Comparison of ENCODE assay signal across 10 cellular contexts in genomic region chr3:144294659-144295538, GRCh38.
DNase-seq lines count a peak whose midpoint lies in the region; ATAC-seq lines count a peak whose summit lies in the region.
"Had no signal": no experiment of that assay in that cellular context is flagged by ENCODE, and none has a peak within 500 bp of the region (broad histone marks: within the 10 kb centered on the region; RNA-seq: fewer than 3 reads in every experiment).

No MANE protein-coding gene starts in this region.

- H3K4me2 ChIP-seq in mesenchymal stem cell (ENCODE audit: low read length, poor library complexity, severe bottlenecking) = no peak overlapping the region

- peaks cover 8% of the 10 kb centered on the region for H3K9me3 ChIP-seq in mesenchymal stem cell (ENCODE audit: control insufficient read depth, low read length)

- no peaks in the 10 kb centered on the region for H3K27me3 ChIP-seq in mesenchymal stem cell (ENCODE audit: control insufficient read depth in 1 of 2, insufficient read depth in 1 of 2, low read length in 2 of 2)

- WGBS in mesenchymal stem cell = 83% methylated on average over 1 of the region's 2 CpGs

- no peak overlapping the region for H2AFZ ChIP-seq in mesenchymal stem cell (ENCODE audit: low read depth, low read length)

- H3K36me3 ChIP-seq in mesenchymal stem cell (ENCODE audit: control insufficient read depth in 1 of 2, insufficient read depth in 2 of 2, low read depth in 1 of 2, low read length in 2 of 2) = no peaks in the 10 kb centered on the region

- H4K8ac ChIP-seq in mesenchymal stem cell (ENCODE audit: low read length) = no peak overlapping the region

- no peak overlapping the region for H3K14ac ChIP-seq in mesenchymal stem cell (ENCODE audit: low read length in 2 of 2)

- no peak overlapping the region for H3K4ac ChIP-seq in mesenchymal stem cell (ENCODE audit: low read depth in 1 of 2, low read length in 2 of 2)

- H2BK15ac ChIP-seq in mesenchymal stem cell (ENCODE audit: low read depth, poor library complexity, severe bottlenecking) = no peak overlapping the region

- ATAC-seq in GM18511 (IDR thresholded peaks at IDR 0.05; ENCODE audit: unreplicated experiment) (peak; percentile 85), GM21381 (IDR thresholded peaks at IDR 0.05; ENCODE audit: unreplicated experiment) (peak; percentile 79), HG03064 (IDR thresholded peaks at IDR 0.05; ENCODE audit: low read depth, unreplicated experiment) (peak; percentile 77)
- peak; percentile 70 for ATAC-seq in effector memory CD8-positive, alpha-beta T cell (replicated peaks)

- no peak overlapping the region for H3K18ac ChIP-seq in mesenchymal stem cell (ENCODE audit: low read depth in 1 of 2, low read length in 2 of 2)

- H3K36me3 Mint-ChIP-seq in effector memory CD8-positive, alpha-beta T cell (ENCODE audit: insufficient read depth) = no peaks in the 10 kb centered on the region

- no peaks in the 10 kb centered on the region for H3K27me3 Mint-ChIP-seq in effector memory CD8-positive, alpha-beta T cell
- H3K27me3 Mint-ChIP-seq: dendritic cell treated with granulocyte-macrophage colony-stimulating factor and Interleukin-4, amounts not matched to agents 40 ng/mL and 50 ng/mL, for 4 days had no signal

- no peak overlapping the region for H3K23ac ChIP-seq in mesenchymal stem cell (ENCODE audit: low read length in 2 of 2)

- H2BK12ac ChIP-seq in mesenchymal stem cell (ENCODE audit: low read length in 2 of 2) = no peak overlapping the region

- peak overlapping the region in 1 of 2 donors; percentile 65 for H3K4me3 Mint-ChIP-seq in effector memory CD8-positive, alpha-beta T cell
- H3K4me3 Mint-ChIP-seq: dendritic cell treated with granulocyte-macrophage colony-stimulating factor and Interleukin-4, amounts not matched to agents 40 ng/mL and 50 ng/mL, for 4 days had no signal

- peaks cover 0 to 2% of the 10 kb centered on the region in 2 donors for H3K4me1 Mint-ChIP-seq in effector memory CD8-positive, alpha-beta T cell (ENCODE audit: low read depth in 2 of 2)

- no peaks in the 10 kb centered on the region for H3K79me1 ChIP-seq in mesenchymal stem cell (replicated peaks; ENCODE audit: low read length, poor library complexity, severe bottlenecking)

- H3K9ac ChIP-seq in mesenchymal stem cell (ENCODE audit: low read length) = no peak overlapping the region

- H2AK5ac ChIP-seq in mesenchymal stem cell (ENCODE audit: low read length, severe bottlenecking) = no peak overlapping the region

- H3K4me3 ChIP-seq in mesenchymal stem cell (ENCODE audit: insufficient read depth in 1 of 2, low read depth in 1 of 2, low read length in 2 of 2) = no peak overlapping the region

- peak overlapping the region; percentile 15 to 38 for H3K27ac Mint-ChIP-seq in effector memory CD8-positive, alpha-beta T cell
- H3K27ac Mint-ChIP-seq: dendritic cell treated with granulocyte-macrophage colony-stimulating factor and Interleukin-4, amounts not matched to agents 40 ng/mL and 50 ng/mL, for 4 days had no signal

- H4K91ac ChIP-seq in mesenchymal stem cell (ENCODE audit: low read length) = no peak overlapping the region

- H3K4me1 ChIP-seq in mesenchymal stem cell (ENCODE audit: control insufficient read depth, insufficient read depth, low read depth, low read length) = no peaks in the 10 kb centered on the region

- no peak for DNase-seq in effector memory CD8-positive, alpha-beta T cell
- DNase-seq in mesenchymal stem cell (no peak), AML-193 (lab: John Stamatoyannopoulos, UW) (no peak), HPDE6-E6E7 (ENCODE audit: extremely low spot score) (no peak)
- no peak for DNase-seq in effector CD4-positive, alpha-beta T cell
- DNase-seq: activated effector memory CD4-positive, alpha-beta T cell treated with Interleukin-2 at 50 U/mL for 16 hours had no signal

- H3K27ac ChIP-seq in mesenchymal stem cell (ENCODE audit: low read length, poor library complexity, severe bottlenecking) = no peak overlapping the region

- H3K9me3 Mint-ChIP-seq in effector memory CD8-positive, alpha-beta T cell = peaks cover 2 to 6% of the 10 kb centered on the region in 2 donors
- H3K9me3 Mint-ChIP-seq: dendritic cell treated with granulocyte-macrophage colony-stimulating factor and Interleukin-4, amounts not matched to agents 40 ng/mL and 50 ng/mL, for 4 days had no signal

- no peak overlapping the region for H2BK120ac ChIP-seq in mesenchymal stem cell (ENCODE audit: low read depth, low read length)

- no peak overlapping the region for H2BK5ac ChIP-seq in mesenchymal stem cell (ENCODE audit: low read depth, low read length, poor library complexity, severe bottlenecking)
